ENCODE assay signal across 13 cellular contexts in genomic region chr4:129342820-129343219, GRCh38.
DNase-seq lines count a peak whose midpoint lies in the region; ATAC-seq and TF ChIP-seq lines count a peak whose summit lies in the region.
"Had no signal": no experiment of that assay in that cellular context is flagged by ENCODE, and none has a peak within 500 bp of the region (broad histone marks: within the 10 kb centered on the region; RNA-seq: fewer than 3 reads in every experiment).

No MANE protein-coding gene starts in this region.

- no peaks in the 10 kb centered on the region for H3K27me3 ChIP-seq in muscle layer of duodenum (ENCODE audit: low read depth, low read length)

- WGBS in lower leg skin, 2 donors = 16% methylated on average over 3 of the region's 3 CpGs

- no peaks in the 10 kb centered on the region for H3K36me3 ChIP-seq in muscle layer of duodenum (ENCODE audit: control insufficient read depth in 1 of 2, insufficient read depth in 2 of 2, low read length in 2 of 2)

- H3K27me3 Mint-ChIP-seq in dendritic cell treated with granulocyte-macrophage colony-stimulating factor and Interleukin-4, amounts not matched to agents 40 ng/mL and 50 ng/mL, for 4 days = no peaks in the 10 kb centered on the region
- H3K27me3 Mint-ChIP-seq in WTC11 (ENCODE audit: low read depth) = no peaks in the 10 kb centered on the region
- H3K27me3 Mint-ChIP-seq: progenitor cell of endocrine pancreas had no signal

- no peaks in the 10 kb centered on the region for H3K9me3 ChIP-seq in muscle layer of duodenum (ENCODE audit: control insufficient read depth in 1 of 2, low read length in 2 of 2)

- CTCF ChIA-PET in WTC11 (lab: Charles Lee) = no interaction called here

- H3K4me3 ChIP-seq in NB4 (ENCODE audit: low read depth, low read length) (peak overlapping the region; percentile 35), muscle layer of duodenum (ENCODE audit: low read depth in 1 of 2, low read length in 2 of 2) (peak overlapping the region in 1 of 2 donors; percentile 26), lower leg skin (ENCODE audit: low read depth, poor library complexity, severe bottlenecking) (no peak overlapping the region)

- peak overlapping the region; percentile 46 for H3K27ac ChIP-seq in muscle layer of duodenum (ENCODE audit: low read length)

- no peaks in the 10 kb centered on the region for H3K36me3 Mint-ChIP-seq in dendritic cell treated with granulocyte-macrophage colony-stimulating factor and Interleukin-4, amounts not matched to agents 40 ng/mL and 50 ng/mL, for 4 days (ENCODE audit: low read depth)
- no peaks in the 10 kb centered on the region for H3K36me3 Mint-ChIP-seq in WTC11

- H3K27ac Mint-ChIP-seq in dendritic cell treated with granulocyte-macrophage colony-stimulating factor and Interleukin-4, amounts not matched to agents 40 ng/mL and 50 ng/mL, for 4 days = peak overlapping the region; percentile 30
- no peak overlapping the region for H3K27ac Mint-ChIP-seq in WTC11
- H3K27ac Mint-ChIP-seq: progenitor cell of endocrine pancreas had no signal

- DNase-seq in CD1c-positive myeloid dendritic cell (ENCODE audit: extremely low spot score) (peak; percentile 88), NB4 (ENCODE audit: low read depth) (peak; percentile 82), NCI-H510A treated with DMSO at 0.1 percent for 48 hours (lab: John Stamatoyannopoulos, UW) (no peak), WTC11 (ENCODE audit: low spot score) (no peak), lower leg skin (ENCODE audit: low spot score in 2 of 2) (no peak)
- DNase-seq: activated CD4-positive, alpha-beta T cell treated with anti-CD3 and anti-CD28 coated beads for 4 hours; effector CD4-positive, alpha-beta T cell; NCI-H1417; substantia nigra had no signal

- H3K4me1 ChIP-seq in muscle layer of duodenum (ENCODE audit: control insufficient read depth in 1 of 2, insufficient read depth in 2 of 2, low read length in 2 of 2) = peaks cover 0 to 8% of the 10 kb centered on the region in 2 donors

- H3K4me3 Mint-ChIP-seq in dendritic cell treated with granulocyte-macrophage colony-stimulating factor and Interleukin-4, amounts not matched to agents 40 ng/mL and 50 ng/mL, for 4 days = peak overlapping the region; percentile 42
- H3K4me3 Mint-ChIP-seq in WTC11 = no peak overlapping the region

- intact Hi-C loops in dendritic cell treated with granulocyte-macrophage colony-stimulating factor and Interleukin-4, amounts not matched to agents 40 ng/mL and 50 ng/mL, for 4 days (cut with micrococcal nuclease) = loop anchor here (10.0 kb wide), 1 partner anchor 192 kb away; no protein-coding TSS in a partner anchor
- intact Hi-C loops in lower leg skin (cut with DNase I; ENCODE audit: low total_unique reads) = no loop called here

- TF ChIP-seq CTCF in NB4 (IDR thresholded peaks at IDR 0.05; ENCODE audit: low read depth, low read length) (no peak), WTC11 (IDR thresholded peaks at IDR 0.05) (no peak), lower leg skin (IDR thresholded peaks at IDR 0.05) (no peak)

- ATAC-seq in WTC11 (no peak), HG03439 (IDR thresholded peaks at IDR 0.05; ENCODE audit: unreplicated experiment) (no peak)

- H3K4me1 Mint-ChIP-seq in dendritic cell treated with granulocyte-macrophage colony-stimulating factor and Interleukin-4, amounts not matched to agents 40 ng/mL and 50 ng/mL, for 4 days (ENCODE audit: low read depth) = peaks cover 34% of the 10 kb centered on the region
- peaks cover 23% of the 10 kb centered on the region for H3K4me1 Mint-ChIP-seq in WTC11

- no peak for TF ChIP-seq POLR2A in NB4 (IDR thresholded peaks at IDR 0.05; ENCODE audit: extremely low read depth, insufficient read length)
- no peak for TF ChIP-seq POLR2A in lower leg skin (IDR thresholded peaks at IDR 0.05)

- POLR2A ChIA-PET in WTC11 (lab: Charles Lee) = no interaction called here

- H3K9me3 Mint-ChIP-seq in dendritic cell treated with granulocyte-macrophage colony-stimulating factor and Interleukin-4, amounts not matched to agents 40 ng/mL and 50 ng/mL, for 4 days = peaks cover 9% of the 10 kb centered on the region
- peaks cover 4% of the 10 kb centered on the region for H3K9me3 Mint-ChIP-seq in WTC11

TF ChIP-seq in WTC11, 78 proteins besides CTCF, POLR2A, EP300 and RAD21:
- no peak for TF ChIP-seq NR3C1 (CRISPR knock-in tag; conservative IDR thresholded peaks at IDR 0.05; ENCODE audit: low read depth)
- TF ChIP-seq ATF3 (CRISPR knock-in tag; conservative IDR thresholded peaks at IDR 0.05) = no peak
- no peak for TF ChIP-seq RORB (CRISPR knock-in tag; IDR thresholded peaks at IDR 0.05)
- no peak for TF ChIP-seq IRF1 (CRISPR knock-in tag; IDR thresholded peaks at IDR 0.05)
- TF ChIP-seq FOXP4 (CRISPR knock-in tag; IDR thresholded peaks at IDR 0.05) = no peak
- no peak for TF ChIP-seq FOXK1 (CRISPR knock-in tag; IDR thresholded peaks at IDR 0.05)
- no peak for TF ChIP-seq AFF4 (CRISPR knock-in tag; IDR thresholded peaks at IDR 0.05; ENCODE audit: borderline replicate concordance)
- no peak for TF ChIP-seq ZNF396 (CRISPR knock-in tag; IDR thresholded peaks at IDR 0.05; ENCODE audit: borderline replicate concordance)
- TF ChIP-seq NFE2L1 (CRISPR knock-in tag; IDR thresholded peaks at IDR 0.05) = no peak
- TF ChIP-seq ZNF416 (CRISPR knock-in tag; IDR thresholded peaks at IDR 0.05) = no peak
- TF ChIP-seq OVOL2 (CRISPR knock-in tag; IDR thresholded peaks at IDR 0.05; ENCODE audit: borderline replicate concordance) = no peak
- no peak for TF ChIP-seq ZNF671 (CRISPR knock-in tag; IDR thresholded peaks at IDR 0.05)

Comparison
In these comparisons a context has a peak if more than half of its experiments do, and no peak if none do; other contexts are left out.
1. DNase-seq: peak in CD1c-positive myeloid dendritic cell (single experiment) and NB4 (single experiment); none in NCI-H510A treated with DMSO at 0.1 percent for 48 hours (single experiment), WTC11 (single experiment) and lower leg skin (0 of 2).